ENCODE assay signal across 7 cellular contexts in genomic region chr15:43225201-43225949, GRCh38. TPM values are rescaled to one million over a fixed set of nuclear protein-coding genes. Genes with fewer than 3 reads are reported as not detected.
A peak's percentile ranks its signal among the peaks of the same experiment; 100 is the strongest.
DNase-seq lines count a peak whose midpoint lies in the region; ATAC-seq and TF ChIP-seq lines count a peak whose summit lies in the region.

No MANE protein-coding gene starts in this region.

- H4K20me1 ChIP-seq in Karpas-422 (ENCODE audit: insufficient read depth, low read depth, low read length) (no peaks in the 10 kb centered on the region), hepatocyte (ENCODE audit: insufficient read depth, poor library complexity, severe bottlenecking) (no peaks in the 10 kb centered on the region)

- intact Hi-C loops in gastrocnemius medialis (cut with DNase I; ENCODE audit: low total_unique reads), result loop anchor here (1.0 kb wide), 1 partner anchor 60 kb away; no protein-coding TSS in a partner anchor

- no peak overlapping the region for H3K4me3 ChIP-seq in Karpas-422 (ENCODE audit: low read length)
- no peak overlapping the region for H3K4me3 ChIP-seq in astrocyte of the cerebellum (ENCODE audit: low read depth, low read length)
- no peak overlapping the region for H3K4me3 ChIP-seq in hepatocyte
- H3K4me3 ChIP-seq in gastrocnemius medialis, result no peak overlapping the region

- in situ Hi-C loops in SK-MEL-5 (cut with HindIII; ENCODE audit: low pct_unique_long_range_greater_than_20kb, low sequenced_read_pairs), result no loop called here
- in situ Hi-C loops in astrocyte of the cerebellum (cut with HindIII; ENCODE audit: low sequenced_read_pairs), result no loop called here
- in situ Hi-C loops in gastrocnemius medialis (cut with MboI; ENCODE audit: low sequenced_read_pairs in 4 of 4), result loop anchor here in 1 of 4 donors (5.0 kb wide), 1 partner anchor 62 kb away; no protein-coding TSS in a partner anchor

- H3K4me1 ChIP-seq in Karpas-422 (ENCODE audit: low read length) (peaks cover 2% of the 10 kb centered on the region; the same call in 1 of the 2 replicates), hepatocyte (ENCODE audit: insufficient read depth) (no peaks in the 10 kb centered on the region), gastrocnemius medialis (peaks cover 0 to 12% of the 10 kb centered on the region in 2 donors)

- H3K9me2 ChIP-seq in Karpas-422 (replicated peaks; ENCODE audit: insufficient read depth, low read length) (no peaks in the 10 kb centered on the region), hepatocyte (replicated peaks; ENCODE audit: insufficient read depth) (no peaks in the 10 kb centered on the region)

- WGBS in hepatocyte (ENCODE audit: low lambda C conversion rate, missing lambda C conversion rate), result 56% methylated on average over 16 of the region's 16 CpGs

- peak; percentile 86 for DNase-seq in GM10266 (ENCODE audit: extremely low spot score)
- peak; percentile 91 for DNase-seq in Karpas-422
- peak; percentile 81 for DNase-seq in SK-MEL-5 (ENCODE audit: low read depth, low spot score)
- DNase-seq in astrocyte of the cerebellum (ENCODE audit: low read depth), result peak; percentile 66
- peak; percentile 83 for DNase-seq in hepatocyte (ENCODE audit: low spot score)
- DNase-seq in gastrocnemius medialis, result peak; percentile 18 to 32

- peak; percentile 82 for TF ChIP-seq CTCF in GM10266 (IDR thresholded peaks at IDR 0.05; ENCODE audit: control insufficient read depth, insufficient read depth, low read depth, missing control alignments)
- peak; percentile 85 for TF ChIP-seq CTCF in astrocyte of the cerebellum (IDR thresholded peaks at IDR 0.05; ENCODE audit: low read depth, low read length, missing control alignments)
- peak; percentile 64 for TF ChIP-seq CTCF in hepatocyte (IDR thresholded peaks at IDR 0.05; ENCODE audit: poor library complexity)
- TF ChIP-seq CTCF in gastrocnemius medialis (IDR thresholded peaks at IDR 0.05 in 4 of 5, conservative IDR thresholded peaks at IDR 0.05 in 1 of 5), result peak; percentile 78 to 88 (median 86)

- H3K27ac ChIP-seq in Karpas-422 (ENCODE audit: low read length) (no peak overlapping the region), hepatocyte (no peak overlapping the region), gastrocnemius medialis (no peak overlapping the region)

- H3K36me3 ChIP-seq in Karpas-422 (ENCODE audit: insufficient read depth, low read length) (no peaks in the 10 kb centered on the region), hepatocyte (replicated peaks; ENCODE audit: insufficient read depth, low read depth) (no peaks in the 10 kb centered on the region), gastrocnemius medialis (no peaks in the 10 kb centered on the region)

- ATAC-seq in gastrocnemius medialis (peak; percentile 94 to 98), HG03175 (IDR thresholded peaks at IDR 0.05; ENCODE audit: unreplicated experiment) (no peak)

- H2AFZ ChIP-seq in Karpas-422 (ENCODE audit: low read length) (peak overlapping the region; percentile 64; the same call in 1 of the 2 replicates), hepatocyte (no peak overlapping the region)

- H3K4me2 ChIP-seq in Karpas-422 (ENCODE audit: low read depth, low read length, poor library complexity, severe bottlenecking) (no peak overlapping the region), hepatocyte (no peak overlapping the region)

- H3K27me3 ChIP-seq in Karpas-422 (ENCODE audit: low read length) (no peaks in the 10 kb centered on the region), hepatocyte (no peaks in the 10 kb centered on the region), gastrocnemius medialis (no peaks in the 10 kb centered on the region)

- H3K79me2 ChIP-seq in Karpas-422 (ENCODE audit: low read length) (no peaks in the 10 kb centered on the region), hepatocyte (no peaks in the 10 kb centered on the region)

- H3K9me3 ChIP-seq in Karpas-422 (ENCODE audit: low read length), result no peaks in the 10 kb centered on the region
- H3K9me3 ChIP-seq in hepatocyte (ENCODE audit: low read depth), result no peaks in the 10 kb centered on the region
- H3K9me3 ChIP-seq in gastrocnemius medialis, result no peaks in the 10 kb centered on the region

- no peak for TF ChIP-seq POLR2A in gastrocnemius medialis (IDR thresholded peaks at IDR 0.05)

- no peak overlapping the region for H3K9ac ChIP-seq in Karpas-422 (ENCODE audit: low read length)

RNA-seq across cellular contexts. Expression of gene EPB42, which starts 4.6 kb away (rescaled TPM):
- not detected in 2 replicates for total RNA-seq in Karpas-422 (2014; rRNA removed; shearing (Covaris generic); ENCODE audit: low replicate concordance)
- total RNA-seq in SK-MEL-5 (2014; rRNA removed; shearing (Covaris generic)), result not detected in 2 replicates
- polyA plus RNA-seq in SK-MEL-5 (2015; cell fraction: cytosol; rRNA removed), result not detected in 2 replicates
- polyA plus RNA-seq in SK-MEL-5 (2015; cell fraction: nucleus; rRNA removed), result not detected in 2 replicates
- total RNA-seq in hepatocyte, result 0.24 and 1.00 TPM in 2 replicates
- polyA plus RNA-seq in hepatocyte, result 0.47 and 0.57 TPM in 2 replicates
- not detected for total RNA-seq in gastrocnemius medialis

RNA-seq across cellular contexts. Expression of gene CCNDBP1, which starts 40.2 kb away (rescaled TPM):
- 119 and 130 TPM in 2 replicates for total RNA-seq in Karpas-422 (2014; rRNA removed; shearing (Covaris generic); ENCODE audit: low replicate concordance)
- total RNA-seq in SK-MEL-5 (2014; rRNA removed; shearing (Covaris generic)), result 63.2 and 64.0 TPM in 2 replicates
- polyA plus RNA-seq in SK-MEL-5 (2015; cell fraction: cytosol; rRNA removed), result 46.7 and 55.1 TPM in 2 replicates
- 38.7 and 51.9 TPM in 2 replicates for polyA plus RNA-seq in SK-MEL-5 (2015; cell fraction: nucleus; rRNA removed)
- total RNA-seq in hepatocyte (56.7 and 60.3 TPM in 2 replicates), gastrocnemius medialis (100 to 1,000 TPM in 1 of 4 donors, 10 to 100 TPM in 3; 32.4 to 108 (median 92.6) TPM)
- 53.2 and 53.5 TPM in 2 replicates for polyA plus RNA-seq in hepatocyte

RNA-seq across cellular contexts. Expression of gene TGM5, which starts 41.4 kb away (rescaled TPM):
- not detected in 2 replicates for total RNA-seq in Karpas-422 (2014; rRNA removed; shearing (Covaris generic); ENCODE audit: low replicate concordance)
- total RNA-seq in SK-MEL-5 (2014; rRNA removed; shearing (Covaris generic)), result 0.13 and 0.21 TPM in 2 replicates
- 0.30 and 0.44 TPM in 2 replicates for polyA plus RNA-seq in SK-MEL-5 (2015; cell fraction: cytosol; rRNA removed)
- 0.80 and 1.1 TPM in 2 replicates for polyA plus RNA-seq in SK-MEL-5 (2015; cell fraction: nucleus; rRNA removed)
- not detected in 2 replicates for total RNA-seq in hepatocyte
- not detected in 2 replicates for polyA plus RNA-seq in hepatocyte
- 1 to 10 TPM in 1 of 4 donors, not detected in 3; 1.4 TPM for total RNA-seq in gastrocnemius medialis

Comparison
In these comparisons a context has a peak if more than half of its experiments do, and no peak if none do; other contexts are left out.
1. DNase-seq: peak in every context shown above with its lines; median percentile 91 in Karpas-422; 86 in GM10266; 83 in hepatocyte; 81 in SK-MEL-5; 66 in astrocyte of the cerebellum; 25 in gastrocnemius medialis.